In the genomic region with DNA sequence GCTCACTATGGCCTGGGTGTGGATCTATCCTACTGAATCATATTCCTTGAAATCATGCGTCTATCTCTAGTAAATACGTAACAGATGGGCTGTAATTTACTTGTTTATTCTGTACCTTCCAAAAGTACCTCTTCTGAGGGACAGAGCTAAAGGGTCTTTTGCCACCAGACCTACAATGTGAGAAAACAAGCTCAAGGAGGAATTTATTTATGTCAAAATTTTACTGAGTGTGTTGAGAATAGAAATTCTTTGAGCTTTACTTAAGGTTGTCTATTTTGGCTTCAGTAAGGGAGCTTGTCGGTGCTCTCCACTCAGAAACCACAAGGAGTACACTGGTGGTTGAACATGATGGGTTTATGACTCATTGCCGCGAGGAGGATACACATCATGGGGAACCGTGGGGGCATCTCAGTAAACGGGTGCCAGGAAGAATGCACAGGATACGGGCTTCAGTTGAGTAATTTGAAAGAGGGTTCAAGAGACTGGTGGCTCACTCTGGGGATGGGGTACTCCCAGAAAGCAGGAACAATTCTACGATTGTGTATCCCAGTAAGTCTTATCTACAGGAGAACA, we compare ENCODE assay signal across 10 cellular contexts. TPM values are rescaled to one million over a fixed set of nuclear protein-coding genes. Genes with fewer than 3 reads are reported as not detected.
DNase-seq lines count a peak whose midpoint lies in the region; ATAC-seq, FAIRE-seq and TF ChIP-seq lines count a peak whose summit lies in the region.
"Had no signal": no experiment of that assay in that cellular context is flagged by ENCODE, and none has a peak within 500 bp of the region (broad histone marks: within the 10 kb centered on the region; RNA-seq: fewer than 3 reads in every experiment).

No MANE protein-coding gene starts in this region.

- FAIRE-seq in D721Med (lab: Jason Lieb, UNC) (no peak), HepG2 (lab: Jason Lieb, UNC) (no peak)

- ATAC-seq in GM21447 (IDR thresholded peaks at IDR 0.05; ENCODE audit: unreplicated experiment), result peak; percentile 68
- ATAC-seq in HepG2, result no peak
- ATAC-seq in aorta (ENCODE audit: low FRiP score), result no peak

- TF ChIP-seq CTCF in endodermal cell (conservative IDR thresholded peaks at IDR 0.05) (no peak), D721Med (IDR thresholded peaks at IDR 0.05; ENCODE audit: insufficient read depth, missing control alignments) (no peak), HepG2 (CRISPR knock-in tag; IDR thresholded peaks at IDR 0.05) (no peak)

- in situ Hi-C loops in HepG2 (cut with HindIII; ENCODE audit: extremely low pct_ligation_motif_present, low pct_unique_long_range_greater_than_20kb), result no loop called here

- BruUV-seq in HepG2 (replicated peaks; lab: Mats Ljungman, UMichigan), result no TSS peak

- no peaks in the 10 kb centered on the region for H3K9me3 ChIP-seq in endodermal cell (ENCODE audit: control insufficient read depth, low read length)
- no peaks in the 10 kb centered on the region for H3K9me3 ChIP-seq in HepG2 (ENCODE audit: low read length)
- H3K9me3 ChIP-seq in aorta (ENCODE audit: control insufficient read depth, low read length), result no peaks in the 10 kb centered on the region

- TF ChIP-seq EP300 in HepG2 (IDR thresholded peaks at IDR 0.05; ENCODE audit: low read depth in 2 of 2, low read length in 2 of 2), result no peak
- TF ChIP-seq EP300 in HepG2 (CRISPR knock-in tag; IDR thresholded peaks at IDR 0.05; ENCODE audit: borderline replicate concordance), result no peak

- no peaks in the 10 kb centered on the region for H3K27me3 Mint-ChIP-seq in endodermal cell (ENCODE audit: insufficient read depth)

- no peak overlapping the region for H3K4me3 ChIP-seq in Jurkat, Clone E6-1 (ENCODE audit: low read length)
- H3K4me3 ChIP-seq in endodermal cell (ENCODE audit: low read length) (peak overlapping the region; percentile 6), HepG2 (replicated peaks in 1 of 3; ENCODE audit: insufficient read depth in 1 of 3, low read depth in 2 of 3, low read length in 3 of 3) (no peak overlapping the region), aorta (ENCODE audit: low read length in 2 of 2) (no peak overlapping the region)
- H3K4me3 ChIP-seq: skin epidermis had no signal

- peaks cover 20% of the 10 kb centered on the region for H3K4me1 Mint-ChIP-seq in endodermal cell

- CTCF ChIA-PET in HepG2 (lab: Yijun Ruan, JAX; ENCODE audit: low intra/inter-chr PET ratio, low total read pairs), result no interaction called here

- no peaks in the 10 kb centered on the region for H3K79me2 ChIP-seq in HepG2 (ENCODE audit: insufficient read depth, low read length)

- TF ChIP-seq POLR2A in HepG2 (IDR thresholded peaks at IDR 0.05; ENCODE audit: insufficient read depth in 1 of 2, low read depth in 2 of 2, low read length in 2 of 2), result no peak

- H4K20me1 ChIP-seq in HepG2 (ENCODE audit: insufficient read depth, low read length), result no peaks in the 10 kb centered on the region

- H3K27ac Mint-ChIP-seq in endodermal cell, result peak overlapping the region; percentile 74

- no peak overlapping the region for H3K9ac ChIP-seq in endodermal cell (ENCODE audit: extremely low read depth, low read length, poor library complexity, severe bottlenecking)
- no peak overlapping the region for H3K9ac ChIP-seq in HepG2 (ENCODE audit: insufficient read depth, low read depth, low read length)

- H2AFZ ChIP-seq in HepG2 (ENCODE audit: low read length), result no peak overlapping the region

- H3K4me2 ChIP-seq in HepG2 (ENCODE audit: low read depth, low read length), result no peak overlapping the region

- intact Hi-C loops in HepG2 (cut with micrococcal nuclease; ENCODE audit: unreplicated experiment), result no loop called here
- intact Hi-C loops in aorta (cut with DNase I), result no loop called here

- no peaks in the 10 kb centered on the region for H3K27me3 ChIP-seq in endodermal cell (ENCODE audit: control insufficient read depth, insufficient read depth, low read length, poor library complexity, severe bottlenecking)
- H3K27me3 ChIP-seq in HepG2 (ENCODE audit: control insufficient read depth in 1 of 2, insufficient read depth in 2 of 2, low read length in 2 of 2), result peaks cover 0 to 3% of the 10 kb centered on the region in 2 experiments; a peak in 2 of 5 replicates
- no peaks in the 10 kb centered on the region for H3K27me3 ChIP-seq in aorta (ENCODE audit: control insufficient read depth in 1 of 2, insufficient read depth in 2 of 2, low read length in 1 of 2)

- POLR2A ChIA-PET in HepG2 (lab: Yijun Ruan, JAX), result no interaction called here

- peaks cover 10% of the 10 kb centered on the region for H3K4me1 ChIP-seq in endodermal cell (ENCODE audit: control insufficient read depth, insufficient read depth, low read length)
- H3K4me1 ChIP-seq in HepG2 (ENCODE audit: insufficient read depth, low read length), result no peaks in the 10 kb centered on the region
- H3K4me1 ChIP-seq in aorta (ENCODE audit: control insufficient read depth in 1 of 2, insufficient read depth in 2 of 2, low read length in 2 of 2), result no peaks in the 10 kb centered on the region

- H3K36me3 ChIP-seq in endodermal cell (ENCODE audit: control insufficient read depth, insufficient read depth, low read length) (peaks cover 12% of the 10 kb centered on the region), HepG2 (replicated peaks in 1 of 2; ENCODE audit: control insufficient read depth in 1 of 2, insufficient read depth in 2 of 2, low read length in 2 of 2) (no peaks in the 10 kb centered on the region), aorta (ENCODE audit: control insufficient read depth in 1 of 2, insufficient read depth in 2 of 2, low read length in 1 of 2) (no peaks in the 10 kb centered on the region)

- H3K4me3 Mint-ChIP-seq in endodermal cell, result no peak overlapping the region

- 86 to 88% methylated on average over 9 of the region's 9 CpGs for WGBS in endodermal cell (ENCODE audit: insufficient coverage in 1 of 2, insufficient read length in 1 of 2), 2 experiments
- 31% methylated on average over 9 of the region's 9 CpGs for WGBS in HepG2 (ENCODE audit: low lambda C conversion rate)
- 78 to 82% methylated on average over 9 of the region's 9 CpGs for WGBS in aorta, 2 donors

- TF ChIP-seq RAD21 in HepG2 (CRISPR knock-in tag; IDR thresholded peaks at IDR 0.05), result no peak

- H3K27ac ChIP-seq in endodermal cell (ENCODE audit: low read depth, low read length) (no peak overlapping the region), HepG2 (ENCODE audit: extremely low read length, insufficient read depth, low read length) (no peak overlapping the region), aorta (ENCODE audit: low read depth in 1 of 2, low read length in 2 of 2) (no peak overlapping the region)
- H3K27ac ChIP-seq: HL-60, skin epidermis had no signal

- H3K9me3 Mint-ChIP-seq in endodermal cell, result no peaks in the 10 kb centered on the region

- peaks cover 13% of the 10 kb centered on the region for H3K36me3 Mint-ChIP-seq in endodermal cell (ENCODE audit: low read depth)

- peak; percentile 88 for DNase-seq in ELR (ENCODE audit: low read depth)
- DNase-seq in Jurkat, Clone E6-1 (ENCODE audit: low read depth, low spot score), result peak; percentile 67
- no peak for DNase-seq in endodermal cell
- DNase-seq in D721Med (ENCODE audit: insufficient read length, low spot score), result no peak
- no peak for DNase-seq in HepG2 (ENCODE audit: low spot score)
- DNase-seq in aorta, result no peak
- DNase-seq in activated CD4-positive, CD25-positive, alpha-beta regulatory T cell treated with anti-CD3 and anti-CD28 coated beads, Interleukin-2, amount 50 U/mL, for 72 hours, result no peak

TF ChIP-seq in HepG2, 621 proteins besides CTCF, POLR2A, EP300 and RAD21 (continues in another document):
- TF ChIP-seq, protein P1, sequence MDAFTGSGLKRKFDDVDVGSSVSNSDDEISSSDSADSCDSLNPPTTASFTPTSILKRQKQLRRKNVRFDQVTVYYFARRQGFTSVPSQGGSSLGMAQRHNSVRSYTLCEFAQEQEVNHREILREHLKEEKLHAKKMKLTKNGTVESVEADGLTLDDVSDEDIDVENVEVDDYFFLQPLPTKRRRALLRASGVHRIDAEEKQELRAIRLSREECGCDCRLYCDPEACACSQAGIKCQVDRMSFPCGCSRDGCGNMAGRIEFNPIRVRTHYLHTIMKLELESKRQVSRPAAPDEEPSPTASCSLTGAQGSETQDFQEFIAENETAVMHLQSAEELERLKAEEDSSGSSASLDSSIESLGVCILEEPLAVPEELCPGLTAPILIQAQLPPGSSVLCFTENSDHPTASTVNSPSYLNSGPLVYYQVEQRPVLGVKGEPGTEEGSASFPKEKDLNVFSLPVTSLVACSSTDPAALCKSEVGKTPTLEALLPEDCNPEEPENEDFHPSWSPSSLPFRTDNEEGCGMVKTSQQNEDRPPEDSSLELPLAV (CRISPR knock-in tag; conservative IDR thresholded peaks at IDR 0.05; ENCODE audit: low read depth), result no peak
- no peak for TF ChIP-seq RBM39 (IDR thresholded peaks at IDR 0.05; ENCODE audit: low read depth, low read length, poor library complexity, severe bottlenecking)

RNA-seq across cellular contexts. Expression of gene ANK2, which starts 3.0 kb away (rescaled TPM):
- 1.7 TPM for polyA plus RNA-seq in Jurkat, Clone E6-1 (2012; ENCODE audit: insufficient read depth, insufficient read length)
- total RNA-seq in endodermal cell (100 to 1,000 TPM in 1 of 2 donors, 10 to 100 TPM in 1; 70.0 to 124 TPM), HepG2 (2016; rRNA removed; fragmentation: Illumina TruSeq; extraction: Trizol) (15.1 and 18.6 TPM in 2 replicates), aorta (100 to 1,000 TPM in 1 of 2 donors, 10 to 100 TPM in 1; 64.4 to 117 TPM)
- 25.6 TPM for polyA plus RNA-seq in endodermal cell (2013, experiment 1 of 2)
- polyA plus RNA-seq in endodermal cell (2013, experiment 2 of 2), result 26.7 TPM
- total RNA-seq in HepG2 (2016; cell fraction: cytosol; rRNA removed; fragmentation: Illumina TruSeq; extraction: Trizol; ENCODE audit: low read depth), result 1.2 TPM in 2 replicates
- total RNA-seq in HepG2 (2016; cell fraction: insoluble cytoplasmic fraction; rRNA removed; fragmentation: Illumina TruSeq; extraction: Trizol), result 15.2 and 16.0 TPM in 2 replicates
- 3.8 and 5.0 TPM in 2 replicates for total RNA-seq in HepG2 (2016; cell fraction: membrane; rRNA removed; fragmentation: Illumina TruSeq; extraction: Trizol)
- total RNA-seq in HepG2 (2016; cell fraction: nucleus; rRNA removed; fragmentation: Illumina TruSeq; extraction: Trizol), result 27.3 and 28.2 TPM in 2 replicates
- polyA plus RNA-seq in HepG2 (2011; rRNA removed) (1.6 and 2.7 TPM in 2 replicates), aorta (1 to 10 TPM; 1.6 to 8.7 TPM)
- 1.6 and 1.7 TPM in 2 replicates for polyA plus RNA-seq in HepG2 (2011; cell fraction: cytosol; rRNA removed)
- 7.1 and 7.4 TPM in 2 replicates for polyA plus RNA-seq in HepG2 (2011; cell fraction: nucleus; rRNA removed)
- 6.0 and 6.3 TPM in 2 replicates for polyA plus RNA-seq in HepG2 (2012)
- 0.18 and 0.53 TPM in 2 replicates for polyA plus RNA-seq in HepG2 (2016; cell fraction: cytosol; fragmentation: Illumina TruSeq; extraction: Trizol; ENCODE audit: low read depth)
- 5.7 and 5.9 TPM in 2 replicates for polyA plus RNA-seq in HepG2 (2016; cell fraction: insoluble cytoplasmic fraction; fragmentation: Illumina TruSeq; extraction: Trizol; ENCODE audit: low read depth)
- 0.66 and 0.73 TPM in 2 replicates for polyA plus RNA-seq in HepG2 (2016; cell fraction: membrane; fragmentation: Illumina TruSeq; extraction: Trizol; ENCODE audit: low read depth)
- 10.5 and 11.2 TPM in 2 replicates for polyA plus RNA-seq in HepG2 (2016; cell fraction: nucleus; fragmentation: Illumina TruSeq; extraction: Trizol; ENCODE audit: insufficient read depth, low read depth)
- 0.05 and 14.9 TPM in 2 replicates for polyA minus RNA-seq in HepG2 (2011; rRNA and poly(A)+ RNA removed; ENCODE audit: low replicate concordance)
- polyA minus RNA-seq in HepG2 (2011; cell fraction: cytosol; rRNA and poly(A)+ RNA removed), result 5.3 and 8.7 TPM in 2 replicates
- polyA minus RNA-seq in HepG2 (2011; cell fraction: nucleus; rRNA and poly(A)+ RNA removed), result 42.0 and 54.6 TPM in 2 replicates

Comparison
In these comparisons a context has a peak if more than half of its experiments do, and no peak if none do; other contexts are left out.
1. DNase-seq: peak in ELR (single experiment) and Jurkat, Clone E6-1 (single experiment); none in endodermal cell (single experiment), D721Med (single experiment), HepG2 (single experiment), aorta (0 of 2) and activated CD4-positive, CD25-positive, alpha-beta regulatory T cell treated with anti-CD3 and anti-CD28 coated beads, Interleukin-2, amount 50 U/mL, for 72 hours (single experiment).